ENCODE assay signal across 1 cellular context in the genomic region with DNA sequence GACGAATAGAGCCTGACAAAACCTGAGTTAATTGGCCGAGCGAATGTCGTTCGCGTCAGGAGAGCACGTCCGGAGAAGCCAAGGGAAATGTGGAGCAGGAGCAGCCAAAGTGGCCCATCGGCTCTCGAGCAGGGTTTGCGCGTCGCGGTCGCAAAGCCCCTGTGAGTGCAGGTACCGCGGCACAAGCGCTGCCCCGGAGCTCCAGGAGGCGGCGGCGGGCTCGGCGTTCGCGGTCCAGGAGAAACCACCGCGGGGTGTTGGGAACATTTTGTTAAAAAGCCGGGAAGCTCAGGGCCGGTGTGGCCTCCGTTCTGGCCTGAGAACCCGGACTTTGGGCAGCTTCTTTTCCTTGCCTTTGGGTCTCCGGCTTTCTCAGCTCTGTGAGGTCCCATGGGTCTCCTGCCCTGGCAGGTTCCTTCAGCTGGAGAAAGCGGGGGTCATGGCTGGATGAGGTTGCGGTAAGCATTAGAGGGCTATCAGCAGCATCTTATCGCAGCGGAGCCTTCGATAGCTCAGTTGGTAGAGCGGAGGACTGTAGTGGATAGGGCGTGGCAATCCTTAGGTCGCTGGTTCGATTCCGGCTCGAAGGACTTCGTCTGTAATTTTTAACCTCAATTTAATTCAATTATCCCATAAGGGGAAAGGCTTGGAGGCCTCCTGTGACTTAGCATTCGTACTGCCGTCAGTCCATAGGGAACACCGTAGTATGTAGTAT.
TF ChIP-seq lines count a peak whose summit lies in the region.

No MANE protein-coding gene starts in this region.

TF ChIP-seq in A549, 52 proteins besides CTCF, POLR2A, EP300 and RAD21 (continued from another document):
- no peak for TF ChIP-seq HEYL (CRISPR knock-in tag; IDR thresholded peaks at IDR 0.05)
- peak; percentile 94 for TF ChIP-seq TP53 (CRISPR knock-in tag; IDR thresholded peaks at IDR 0.05)
- TF ChIP-seq, protein P1, sequence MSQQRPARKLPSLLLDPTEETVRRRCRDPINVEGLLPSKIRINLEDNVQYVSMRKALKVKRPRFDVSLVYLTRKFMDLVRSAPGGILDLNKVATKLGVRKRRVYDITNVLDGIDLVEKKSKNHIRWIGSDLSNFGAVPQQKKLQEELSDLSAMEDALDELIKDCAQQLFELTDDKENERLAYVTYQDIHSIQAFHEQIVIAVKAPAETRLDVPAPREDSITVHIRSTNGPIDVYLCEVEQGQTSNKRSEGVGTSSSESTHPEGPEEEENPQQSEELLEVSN (IDR thresholded peaks at IDR 0.05; ENCODE audit: borderline replicate concordance, low read depth) = no peak
- TF ChIP-seq, protein P2, sequence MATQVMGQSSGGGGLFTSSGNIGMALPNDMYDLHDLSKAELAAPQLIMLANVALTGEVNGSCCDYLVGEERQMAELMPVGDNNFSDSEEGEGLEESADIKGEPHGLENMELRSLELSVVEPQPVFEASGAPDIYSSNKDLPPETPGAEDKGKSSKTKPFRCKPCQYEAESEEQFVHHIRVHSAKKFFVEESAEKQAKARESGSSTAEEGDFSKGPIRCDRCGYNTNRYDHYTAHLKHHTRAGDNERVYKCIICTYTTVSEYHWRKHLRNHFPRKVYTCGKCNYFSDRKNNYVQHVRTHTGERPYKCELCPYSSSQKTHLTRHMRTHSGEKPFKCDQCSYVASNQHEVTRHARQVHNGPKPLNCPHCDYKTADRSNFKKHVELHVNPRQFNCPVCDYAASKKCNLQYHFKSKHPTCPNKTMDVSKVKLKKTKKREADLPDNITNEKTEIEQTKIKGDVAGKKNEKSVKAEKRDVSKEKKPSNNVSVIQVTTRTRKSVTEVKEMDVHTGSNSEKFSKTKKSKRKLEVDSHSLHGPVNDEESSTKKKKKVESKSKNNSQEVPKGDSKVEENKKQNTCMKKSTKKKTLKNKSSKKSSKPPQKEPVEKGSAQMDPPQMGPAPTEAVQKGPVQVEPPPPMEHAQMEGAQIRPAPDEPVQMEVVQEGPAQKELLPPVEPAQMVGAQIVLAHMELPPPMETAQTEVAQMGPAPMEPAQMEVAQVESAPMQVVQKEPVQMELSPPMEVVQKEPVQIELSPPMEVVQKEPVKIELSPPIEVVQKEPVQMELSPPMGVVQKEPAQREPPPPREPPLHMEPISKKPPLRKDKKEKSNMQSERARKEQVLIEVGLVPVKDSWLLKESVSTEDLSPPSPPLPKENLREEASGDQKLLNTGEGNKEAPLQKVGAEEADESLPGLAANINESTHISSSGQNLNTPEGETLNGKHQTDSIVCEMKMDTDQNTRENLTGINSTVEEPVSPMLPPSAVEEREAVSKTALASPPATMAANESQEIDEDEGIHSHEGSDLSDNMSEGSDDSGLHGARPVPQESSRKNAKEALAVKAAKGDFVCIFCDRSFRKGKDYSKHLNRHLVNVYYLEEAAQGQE (IDR thresholded peaks at IDR 0.05) = no peak; the same call in 1 of the 2 replicates
- TF ChIP-seq, protein P3, sequence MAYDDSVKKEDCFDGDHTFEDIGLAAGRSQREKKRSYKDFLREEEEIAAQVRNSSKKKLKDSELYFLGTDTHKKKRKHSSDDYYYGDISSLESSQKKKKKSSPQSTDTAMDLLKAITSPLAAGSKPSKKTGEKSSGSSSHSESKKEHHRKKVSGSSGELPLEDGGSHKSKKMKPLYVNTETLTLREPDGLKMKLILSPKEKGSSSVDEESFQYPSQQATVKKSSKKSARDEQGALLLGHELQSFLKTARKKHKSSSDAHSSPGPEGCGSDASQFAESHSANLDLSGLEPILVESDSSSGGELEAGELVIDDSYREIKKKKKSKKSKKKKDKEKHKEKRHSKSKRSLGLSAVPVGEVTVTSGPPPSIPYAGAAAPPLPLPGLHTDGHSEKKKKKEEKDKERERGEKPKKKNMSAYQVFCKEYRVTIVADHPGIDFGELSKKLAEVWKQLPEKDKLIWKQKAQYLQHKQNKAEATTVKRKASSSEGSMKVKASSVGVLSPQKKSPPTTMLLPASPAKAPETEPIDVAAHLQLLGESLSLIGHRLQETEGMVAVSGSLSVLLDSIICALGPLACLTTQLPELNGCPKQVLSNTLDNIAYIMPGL (CRISPR knock-in tag; IDR thresholded peaks at IDR 0.05; ENCODE audit: borderline replicate concordance) = peak; percentile 87
- TF ChIP-seq, protein P4, sequence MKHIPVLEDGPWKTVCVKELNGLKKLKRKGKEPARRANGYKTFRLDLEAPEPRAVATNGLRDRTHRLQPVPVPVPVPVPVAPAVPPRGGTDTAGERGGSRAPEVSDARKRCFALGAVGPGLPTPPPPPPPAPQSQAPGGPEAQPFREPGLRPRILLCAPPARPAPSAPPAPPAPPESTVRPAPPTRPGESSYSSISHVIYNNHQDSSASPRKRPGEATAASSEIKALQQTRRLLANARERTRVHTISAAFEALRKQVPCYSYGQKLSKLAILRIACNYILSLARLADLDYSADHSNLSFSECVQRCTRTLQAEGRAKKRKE (CRISPR knock-in tag; IDR thresholded peaks at IDR 0.05; ENCODE audit: low read depth) = no peak
- TF ChIP-seq HDAC2 (IDR thresholded peaks at IDR 0.05) = 0 out of 2 replicates have a peak, but pooled peaks have one; percentile 29
- no peak; the same call in 1 of the 2 replicates for TF ChIP-seq MYC (IDR thresholded peaks at IDR 0.05; ENCODE audit: borderline replicate concordance, low read length)
- TF ChIP-seq POLR2AphosphoS2 (conservative IDR thresholded peaks at IDR 0.05; ENCODE audit: low read length) = no peak; the same call in 1 of the 2 replicates
- no peak for TF ChIP-seq HOXB13 (CRISPR knock-in tag; IDR thresholded peaks at IDR 0.05; ENCODE audit: low read depth)
- no peak for TF ChIP-seq CHD2 (IDR thresholded peaks at IDR 0.05; ENCODE audit: low read length, partially characterized antibody)
- TF ChIP-seq, protein P5, sequence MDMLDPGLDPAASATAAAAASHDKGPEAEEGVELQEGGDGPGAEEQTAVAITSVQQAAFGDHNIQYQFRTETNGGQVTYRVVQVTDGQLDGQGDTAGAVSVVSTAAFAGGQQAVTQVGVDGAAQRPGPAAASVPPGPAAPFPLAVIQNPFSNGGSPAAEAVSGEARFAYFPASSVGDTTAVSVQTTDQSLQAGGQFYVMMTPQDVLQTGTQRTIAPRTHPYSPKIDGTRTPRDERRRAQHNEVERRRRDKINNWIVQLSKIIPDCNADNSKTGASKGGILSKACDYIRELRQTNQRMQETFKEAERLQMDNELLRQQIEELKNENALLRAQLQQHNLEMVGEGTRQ (IDR thresholded peaks at IDR 0.05) = no peak
- no peak; the same call in 1 of the 2 replicates for TF ChIP-seq RARB (CRISPR knock-in tag; IDR thresholded peaks at IDR 0.05)
- TF ChIP-seq, protein P6, sequence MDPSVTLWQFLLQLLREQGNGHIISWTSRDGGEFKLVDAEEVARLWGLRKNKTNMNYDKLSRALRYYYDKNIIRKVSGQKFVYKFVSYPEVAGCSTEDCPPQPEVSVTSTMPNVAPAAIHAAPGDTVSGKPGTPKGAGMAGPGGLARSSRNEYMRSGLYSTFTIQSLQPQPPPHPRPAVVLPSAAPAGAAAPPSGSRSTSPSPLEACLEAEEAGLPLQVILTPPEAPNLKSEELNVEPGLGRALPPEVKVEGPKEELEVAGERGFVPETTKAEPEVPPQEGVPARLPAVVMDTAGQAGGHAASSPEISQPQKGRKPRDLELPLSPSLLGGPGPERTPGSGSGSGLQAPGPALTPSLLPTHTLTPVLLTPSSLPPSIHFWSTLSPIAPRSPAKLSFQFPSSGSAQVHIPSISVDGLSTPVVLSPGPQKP (IDR thresholded peaks at IDR 0.05; ENCODE audit: low read depth, low read length) = no peak
- TF ChIP-seq MAZ (IDR thresholded peaks at IDR 0.05; ENCODE audit: borderline replicate concordance, low read depth, low read length) = peak; percentile 33; the same call in 1 of the 2 replicates
- no peak for TF ChIP-seq ZSCAN20 (CRISPR knock-in tag; IDR thresholded peaks at IDR 0.05)
- TF ChIP-seq RFX5 (IDR thresholded peaks at IDR 0.05) = no peak
- TF ChIP-seq, protein P7, sequence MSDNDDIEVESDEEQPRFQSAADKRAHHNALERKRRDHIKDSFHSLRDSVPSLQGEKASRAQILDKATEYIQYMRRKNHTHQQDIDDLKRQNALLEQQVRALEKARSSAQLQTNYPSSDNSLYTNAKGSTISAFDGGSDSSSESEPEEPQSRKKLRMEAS (IDR thresholded peaks at IDR 0.05) = peak; percentile 57
- TF ChIP-seq RCOR1 (IDR thresholded peaks at IDR 0.05; ENCODE audit: low read depth, low read length) = no peak
- no peak for TF ChIP-seq NR3C1 (IDR thresholded peaks at IDR 0.05)
- no peak for TF ChIP-seq BHLHE40 (IDR thresholded peaks at IDR 0.05; ENCODE audit: low read depth, low read length)
- TF ChIP-seq PHF8 (IDR thresholded peaks at IDR 0.05; ENCODE audit: borderline replicate concordance, low read depth) = no peak
- TF ChIP-seq ZC3H11A (IDR thresholded peaks at IDR 0.05) = no peak
- TF ChIP-seq, protein P8, sequence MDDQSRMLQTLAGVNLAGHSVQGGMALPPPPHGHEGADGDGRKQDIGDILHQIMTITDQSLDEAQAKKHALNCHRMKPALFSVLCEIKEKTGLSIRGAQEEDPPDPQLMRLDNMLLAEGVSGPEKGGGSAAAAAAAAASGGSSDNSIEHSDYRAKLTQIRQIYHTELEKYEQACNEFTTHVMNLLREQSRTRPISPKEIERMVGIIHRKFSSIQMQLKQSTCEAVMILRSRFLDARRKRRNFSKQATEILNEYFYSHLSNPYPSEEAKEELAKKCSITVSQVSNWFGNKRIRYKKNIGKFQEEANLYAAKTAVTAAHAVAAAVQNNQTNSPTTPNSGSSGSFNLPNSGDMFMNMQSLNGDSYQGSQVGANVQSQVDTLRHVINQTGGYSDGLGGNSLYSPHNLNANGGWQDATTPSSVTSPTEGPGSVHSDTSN (IDR thresholded peaks at IDR 0.05) = no peak; the same call in 1 of the 2 replicates
- TF ChIP-seq EHF (CRISPR knock-in tag; IDR thresholded peaks at IDR 0.05) = no peak
- TF ChIP-seq HOXB5 (CRISPR knock-in tag; IDR thresholded peaks at IDR 0.05) = peak; percentile 69; the same call in 1 of the 2 replicates
- TF ChIP-seq CBX2 (IDR thresholded peaks at IDR 0.05; ENCODE audit: borderline replicate concordance, low read depth) = no peak
- no peak for TF ChIP-seq EHMT2 (IDR thresholded peaks at IDR 0.05; ENCODE audit: low read depth)
- TF ChIP-seq, protein P9, sequence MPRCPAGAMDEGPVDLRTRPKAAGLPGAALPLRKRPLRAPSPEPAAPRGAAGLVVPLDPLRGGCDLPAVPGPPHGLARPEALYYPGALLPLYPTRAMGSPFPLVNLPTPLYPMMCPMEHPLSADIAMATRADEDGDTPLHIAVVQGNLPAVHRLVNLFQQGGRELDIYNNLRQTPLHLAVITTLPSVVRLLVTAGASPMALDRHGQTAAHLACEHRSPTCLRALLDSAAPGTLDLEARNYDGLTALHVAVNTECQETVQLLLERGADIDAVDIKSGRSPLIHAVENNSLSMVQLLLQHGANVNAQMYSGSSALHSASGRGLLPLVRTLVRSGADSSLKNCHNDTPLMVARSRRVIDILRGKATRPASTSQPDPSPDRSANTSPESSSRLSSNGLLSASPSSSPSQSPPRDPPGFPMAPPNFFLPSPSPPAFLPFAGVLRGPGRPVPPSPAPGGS (IDR thresholded peaks at IDR 0.05) = no peak
TF ChIP-seq in A549: peak in this region for 16.
